ENCODE assay signal across 7 cellular contexts in genomic region chrX:3712870-3713224, GRCh38. TPM values are rescaled to one million over a fixed set of nuclear protein-coding genes. Genes with fewer than 3 reads are reported as not detected.
DNase-seq lines count a peak whose midpoint lies in the region; ATAC-seq, FAIRE-seq and TF ChIP-seq lines count a peak whose summit lies in the region.

No MANE protein-coding gene starts in this region.

- H3K9ac ChIP-seq in fibroblast of lung (ENCODE audit: insufficient read depth, low read length), result peak overlapping the region; percentile 58

- H3K4me1 ChIP-seq in fibroblast of lung (ENCODE audit: control insufficient read depth, extremely low read depth, insufficient read depth, low read length) (no peaks in the 10 kb centered on the region), prostate gland (replicated peaks) (no peaks in the 10 kb centered on the region)

- DNase-seq in SK-N-DZ (ENCODE audit: low spot score), result peak; percentile 1
- no peak for DNase-seq in fibroblast of lung (ENCODE audit: low read depth in 2 of 2)
- no peak for DNase-seq in prostate gland (ENCODE audit: low spot score)
- no peak for DNase-seq in H54 (ENCODE audit: insufficient read length, low spot score)
- no peak for DNase-seq in NCI-H2081 treated with DMSO at 0.1 percent for 48 hours (lab: John Stamatoyannopoulos, UW)

- WGBS in prostate gland, result 8% methylated on average over 2 of the region's 38 CpGs

- H3K79me2 ChIP-seq in fibroblast of lung (ENCODE audit: control insufficient read depth, insufficient read depth, low read length), result peaks cover 6% of the 10 kb centered on the region

- peak overlapping the region; percentile 25 for H3K4me2 ChIP-seq in fibroblast of lung (ENCODE audit: extremely low read depth, insufficient read depth, low read length)

- H3K36me3 ChIP-seq in fibroblast of lung (ENCODE audit: control insufficient read depth, insufficient read depth, low read length) (no peaks in the 10 kb centered on the region), prostate gland (no peaks in the 10 kb centered on the region)

- FAIRE-seq in H54 (lab: Jason Lieb, UNC), result no peak

- no peak overlapping the region for H2AFZ ChIP-seq in fibroblast of lung (ENCODE audit: low read length)

- intact Hi-C loops in prostate gland (cut with DNase I), result no loop called here

- H3K4me3 ChIP-seq in fibroblast of lung (replicated peaks in 1 of 4; ENCODE audit: control extremely low read depth in 1 of 4, insufficient read depth in 1 of 4, low read depth in 3 of 4, low read length in 4 of 4) (peak overlapping the region; percentile 51 to 68 (median 58)), prostate gland (peak overlapping the region; percentile 50 to 53)

- TF ChIP-seq POLR2A in prostate gland (IDR thresholded peaks at IDR 0.05) (no peak), H54 (IDR thresholded peaks at IDR 0.05; ENCODE audit: low read depth, low read length) (no peak)

- H3K27me3 ChIP-seq in fibroblast of lung (ENCODE audit: control insufficient read depth, insufficient read depth, low read length), result no peaks in the 10 kb centered on the region
- H3K27me3 ChIP-seq in prostate gland (replicated peaks; ENCODE audit: insufficient read depth), result no peaks in the 10 kb centered on the region

- peak; percentile 18 for ATAC-seq in GM18873 (IDR thresholded peaks at IDR 0.05; ENCODE audit: low FRiP score, unreplicated experiment)
- ATAC-seq in HG02642 (IDR thresholded peaks at IDR 0.05; ENCODE audit: poor library complexity, unreplicated experiment), result peak; percentile 28

- no peaks in the 10 kb centered on the region for H4K20me1 ChIP-seq in fibroblast of lung (ENCODE audit: control insufficient read depth, extremely low read depth, insufficient read depth, low read length)

- TF ChIP-seq CTCF in fibroblast of lung (conservative IDR thresholded peaks at IDR 0.05 in 1 of 2, IDR thresholded peaks at IDR 0.05 in 1 of 2; ENCODE audit: low read depth in 1 of 2, low read length in 2 of 2), result no peak
- TF ChIP-seq CTCF in prostate gland (IDR thresholded peaks at IDR 0.05), result no peak

- H3K9me3 ChIP-seq in fibroblast of lung (ENCODE audit: control insufficient read depth, insufficient read depth, low read depth, low read length) (no peaks in the 10 kb centered on the region), prostate gland (no peaks in the 10 kb centered on the region)

- H3K27ac ChIP-seq in fibroblast of lung (ENCODE audit: insufficient read depth, low read length), result peak overlapping the region; percentile 14
- H3K27ac ChIP-seq in prostate gland, result peak overlapping the region; percentile 43 to 60

RNA-seq across cellular contexts. Expression of gene PRKX, which starts 0.6 kb away (rescaled TPM):
- 19.1 and 25.7 TPM in 2 replicates for polyA plus RNA-seq in SK-N-DZ (2014; cell fraction: cytosol; rRNA removed)
- 10.1 and 17.3 TPM in 2 replicates for polyA plus RNA-seq in SK-N-DZ (2014; cell fraction: nucleus; rRNA removed)
- total RNA-seq in fibroblast of lung (10.8 and 19.3 TPM in 2 replicates), prostate gland (10 to 100 TPM; 17.7 to 30.5 TPM)
- 11.3 and 12.6 TPM in 2 replicates for polyA plus RNA-seq in fibroblast of lung
- 6.1 and 10.5 TPM in 2 replicates for polyA plus RNA-seq in fibroblast of lung (2012)
- 5.5 and 6.8 TPM in 2 replicates for polyA minus RNA-seq in fibroblast of lung (ENCODE audit: low replicate concordance)
